ENCODE assay signal across 21 cellular contexts in the genomic region with DNA sequence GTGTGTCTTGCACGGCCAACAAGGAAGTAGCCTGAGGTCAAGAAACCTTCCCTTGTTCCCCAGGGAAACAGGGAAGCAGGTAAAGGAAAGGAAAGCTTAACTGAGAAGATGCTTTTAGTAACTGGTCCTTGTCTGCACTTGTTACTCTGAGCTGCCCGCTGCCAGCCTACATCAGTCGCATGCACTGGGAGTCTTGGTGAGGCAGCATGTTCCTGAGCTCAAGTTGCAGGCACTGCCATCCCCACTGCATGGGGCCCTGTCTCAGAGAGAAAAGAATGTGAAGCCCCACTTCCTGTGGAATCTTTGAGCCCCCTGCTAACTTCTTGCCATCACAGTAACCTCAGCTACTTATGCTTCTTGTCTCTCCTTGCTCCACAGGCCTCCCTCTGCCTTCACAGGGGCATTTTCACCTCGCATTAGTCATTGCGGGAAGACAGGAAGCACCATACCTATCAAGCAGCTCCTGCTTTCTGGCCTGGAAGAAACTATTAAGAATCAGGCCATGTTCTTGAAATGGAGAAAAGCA.
"Had no signal": no experiment of that assay in that cellular context is flagged by ENCODE, and none has a peak within 500 bp of the region (broad histone marks: within the 10 kb centered on the region; RNA-seq: fewer than 3 reads in every experiment).

No MANE protein-coding gene starts in this region.

- H3K36me3 ChIP-seq: neural progenitor cell, pancreas, spleen, thoracic aorta, transverse colon had no signal

- H3K27ac Mint-ChIP-seq: mesothelial cell of epicardium; natural killer cell treated with Interleukin-12 subunit alpha and Interleukin-12 subunit beta and Interleukin-15 and Interleukin-18, amount 100 ng/mL, for 72 hours; neural progenitor cell; progenitor cell of endocrine pancreas; stimulated activated memory B cell treated with anti-CD40 and anti-IgM and Interleukin-4, amounts not matched to agents 10 μg/mL and 1 μg/mL and 100 μg/mL, for 72 hours; stimulated activated naive CD8-positive, alpha-beta T cell treated with anti-CD3 and anti-CD28 coated beads, Interleukin-15, Interleukin-2, amounts not matched to agents 100 ng/mL and 50 ng/mL, for 24 hours had no signal

- H3K27ac ChIP-seq: coronary artery, hepatocyte, neural progenitor cell, pancreas, spleen, thoracic aorta, transverse colon had no signal

- H3K79me2 ChIP-seq: hepatocyte had no signal

- FAIRE-seq: frontal cortex, pancreas had no signal

- H3K27me3 Mint-ChIP-seq: natural killer cell treated with Interleukin-12 subunit alpha and Interleukin-12 subunit beta and Interleukin-15 and Interleukin-18, amount 100 ng/mL, for 72 hours; progenitor cell of endocrine pancreas; stimulated activated memory B cell treated with anti-CD40 and anti-IgM and Interleukin-4, amounts not matched to agents 10 μg/mL and 1 μg/mL and 100 μg/mL, for 72 hours; stimulated activated naive CD8-positive, alpha-beta T cell treated with anti-CD3 and anti-CD28 coated beads, Interleukin-15, Interleukin-2, amounts not matched to agents 100 ng/mL and 50 ng/mL, for 24 hours had no signal

- DNase-seq: caudate nucleus; effector CD4-positive, alpha-beta T cell; islet precursor cell; mammary epithelial cell; occipital lobe; pancreas; spleen; stimulated activated CD4-positive, alpha-beta T cell treated with anti-CD3 and anti-CD28 coated beads, Interleukin-15, amount 100 ng/mL, for 24 hours; stimulated activated CD4-positive, alpha-beta T cell treated with anti-CD3 and anti-CD28 coated beads, Interleukin-1b, Interleukin-23, amount 100 ng/mL, for 48 hours; stimulated activated CD4-positive, alpha-beta T cell treated with anti-CD3 and anti-CD28 coated beads, Interleukin-4, amount 100 ng/mL, for 24 hours; transverse colon had no signal

- H3K4me3 ChIP-seq: coronary artery, hepatocyte, neural progenitor cell, pancreas, spleen, thoracic aorta, transverse colon had no signal

- H3K9ac ChIP-seq: neural progenitor cell had no signal

- H3K27me3 ChIP-seq: hepatocyte, neural progenitor cell, pancreas, spleen, transverse colon had no signal

- H3K4me2 ChIP-seq: hepatocyte, neural progenitor cell had no signal

- H3K4me3 Mint-ChIP-seq: mesothelial cell of epicardium; natural killer cell treated with Interleukin-12 subunit alpha and Interleukin-12 subunit beta and Interleukin-15 and Interleukin-18, amount 100 ng/mL, for 72 hours; neural progenitor cell; stimulated activated memory B cell treated with anti-CD40 and anti-IgM and Interleukin-4, amounts not matched to agents 10 μg/mL and 1 μg/mL and 100 μg/mL, for 72 hours; stimulated activated naive CD8-positive, alpha-beta T cell treated with anti-CD3 and anti-CD28 coated beads, Interleukin-15, Interleukin-2, amounts not matched to agents 100 ng/mL and 50 ng/mL, for 24 hours had no signal

- H3K9me3 ChIP-seq: pancreas, spleen, thoracic aorta, transverse colon had no signal

- H3K4me1 Mint-ChIP-seq: mesothelial cell of epicardium; stimulated activated memory B cell treated with anti-CD40 and anti-IgM and Interleukin-4, amounts not matched to agents 10 μg/mL and 1 μg/mL and 100 μg/mL, for 72 hours had no signal

- H3K4me1 ChIP-seq: pancreas, spleen had no signal

- H2AFZ ChIP-seq: hepatocyte, neural progenitor cell had no signal

- H3K36me3 Mint-ChIP-seq: mesothelial cell of epicardium; natural killer cell treated with Interleukin-12 subunit alpha and Interleukin-12 subunit beta and Interleukin-15 and Interleukin-18, amount 100 ng/mL, for 72 hours; neural progenitor cell; stimulated activated memory B cell treated with anti-CD40 and anti-IgM and Interleukin-4, amounts not matched to agents 10 μg/mL and 1 μg/mL and 100 μg/mL, for 72 hours had no signal

- H3K9me3 Mint-ChIP-seq: neural progenitor cell had no signal
